Comparison of ENCODE assay signal across 1 cellular context in the genomic region with DNA sequence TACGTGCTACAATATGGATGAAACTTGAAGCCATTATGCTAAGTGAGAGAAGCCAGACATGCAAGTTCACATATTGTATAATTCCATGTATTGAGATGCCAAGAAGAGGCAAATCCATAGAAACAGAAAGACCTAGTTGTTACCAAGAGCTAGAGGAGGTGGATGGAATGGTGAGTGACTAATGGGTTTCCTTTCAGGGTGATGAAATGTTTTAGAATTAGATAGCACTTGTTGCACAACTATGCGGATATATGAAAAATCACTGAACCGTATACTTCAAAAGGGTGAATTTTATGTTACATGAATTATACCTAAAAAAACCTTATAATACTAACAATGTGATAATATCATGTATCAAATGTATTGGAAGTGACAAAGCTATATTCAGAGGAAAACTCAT.
TF ChIP-seq lines count a peak whose summit lies in the region.

No MANE protein-coding gene starts in this region.

TF ChIP-seq in K562, 482 proteins besides CTCF, POLR2A, EP300 and RAD21 (continued from another document):
- TF ChIP-seq PBX2 (CRISPR knock-in tag; IDR thresholded peaks at IDR 0.05; ENCODE audit: low read depth) (no peak), PBX2 (tag; conservative IDR thresholded peaks at IDR 0.05; ENCODE audit: low read depth) (no peak), NCOR1 (IDR thresholded peaks at IDR 0.05) (no peak), RERE (CRISPR knock-in tag; IDR thresholded peaks at IDR 0.05; ENCODE audit: borderline replicate concordance) (no peak), KDM1A (IDR thresholded peaks at IDR 0.05) (no peak), ESRRB (CRISPR knock-in tag; IDR thresholded peaks at IDR 0.05; ENCODE audit: borderline replicate concordance) (no peak), SIN3A (IDR thresholded peaks at IDR 0.05; ENCODE audit: borderline replicate concordance in 2 of 2, control insufficient read depth in 1 of 2, low read depth in 2 of 2, low read length in 2 of 2) (no peak), HDGF (IDR thresholded peaks at IDR 0.05) (no peak), TEAD2 (tag; IDR thresholded peaks at IDR 0.05) (no peak), NEUROD1 (IDR thresholded peaks at IDR 0.05; ENCODE audit: borderline replicate concordance, low read depth, low read length, partially characterized antibody) (no peak), PURB (CRISPR knock-in tag; IDR thresholded peaks at IDR 0.05; ENCODE audit: low read depth) (no peak), CEBPB (tag; IDR thresholded peaks at IDR 0.05) (peak; percentile 82), LARP7 (IDR thresholded peaks at IDR 0.05) (no peak), SAFB2 (IDR thresholded peaks at IDR 0.05; ENCODE audit: borderline replicate concordance, low read depth, low read length, severe bottlenecking) (no peak), FOXK1 (CRISPR knock-in tag; IDR thresholded peaks at IDR 0.05; ENCODE audit: borderline replicate concordance) (no peak)
- TF ChIP-seq, protein P1, sequence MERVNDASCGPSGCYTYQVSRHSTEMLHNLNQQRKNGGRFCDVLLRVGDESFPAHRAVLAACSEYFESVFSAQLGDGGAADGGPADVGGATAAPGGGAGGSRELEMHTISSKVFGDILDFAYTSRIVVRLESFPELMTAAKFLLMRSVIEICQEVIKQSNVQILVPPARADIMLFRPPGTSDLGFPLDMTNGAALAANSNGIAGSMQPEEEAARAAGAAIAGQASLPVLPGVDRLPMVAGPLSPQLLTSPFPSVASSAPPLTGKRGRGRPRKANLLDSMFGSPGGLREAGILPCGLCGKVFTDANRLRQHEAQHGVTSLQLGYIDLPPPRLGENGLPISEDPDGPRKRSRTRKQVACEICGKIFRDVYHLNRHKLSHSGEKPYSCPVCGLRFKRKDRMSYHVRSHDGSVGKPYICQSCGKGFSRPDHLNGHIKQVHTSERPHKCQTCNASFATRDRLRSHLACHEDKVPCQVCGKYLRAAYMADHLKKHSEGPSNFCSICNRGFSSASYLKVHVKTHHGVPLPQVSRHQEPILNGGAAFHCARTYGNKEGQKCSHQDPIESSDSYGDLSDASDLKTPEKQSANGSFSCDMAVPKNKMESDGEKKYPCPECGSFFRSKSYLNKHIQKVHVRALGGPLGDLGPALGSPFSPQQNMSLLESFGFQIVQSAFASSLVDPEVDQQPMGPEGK (CRISPR knock-in tag; IDR thresholded peaks at IDR 0.05; ENCODE audit: borderline replicate concordance): no peak
